Comparison of ENCODE assay signal across 17 cellular contexts in genomic region chr7:115010436-115010810, GRCh38.
DNase-seq lines count a peak whose midpoint lies in the region; ATAC-seq and TF ChIP-seq lines count a peak whose summit lies in the region.
"Had no signal": no experiment of that assay in that cellular context is flagged by ENCODE, and none has a peak within 500 bp of the region (broad histone marks: within the 10 kb centered on the region; RNA-seq: fewer than 3 reads in every experiment).

No MANE protein-coding gene starts in this region.

- H3K36me3 ChIP-seq in thyroid gland, result no peaks in the 10 kb centered on the region

- H3K4me3 ChIP-seq in thyroid gland (replicated peaks in 1 of 3), result no peak overlapping the region
- H3K4me3 ChIP-seq: A549 had no signal

- H3K27ac ChIP-seq in thyroid gland, result peak overlapping the region; percentile 15 to 67 (median 45)
- H3K27ac ChIP-seq: A549 had no signal

- peaks cover 19 to 25% of the 10 kb centered on the region in 2 donors for H3K4me1 ChIP-seq in thyroid gland

- peaks cover 2 to 8% of the 10 kb centered on the region in 2 donors for H3K36me3 Mint-ChIP-seq in activated T-cell treated with anti-CD3 and anti-CD28 coated beads, Interleukin-2, amount 50 U/mL, for 72 hours (ENCODE audit: insufficient read depth in 2 of 2)
- peaks cover 75% of the 10 kb centered on the region for H3K36me3 Mint-ChIP-seq in activated T-cell treated with anti-CD3 and anti-CD28 coated beads, Interleukin-2, amount 50 U/mL, for 24 hours (ENCODE audit: low read depth)
- H3K36me3 Mint-ChIP-seq in T-helper 1 cell treated with Interleukin-12 subunit alpha and Interleukin-12 subunit beta and Interleukin-4 antibody, amounts not matched to agents 30 μg/mL and 1 μg/mL, for 36 hours (ENCODE audit: low read depth), result peaks cover 40% of the 10 kb centered on the region
- H3K36me3 Mint-ChIP-seq in immature natural killer cell, result peaks cover 4 to 9% (median 5%) of the 10 kb centered on the region in 3 donors

- no peaks in the 10 kb centered on the region for H3K27me3 ChIP-seq in thyroid gland

- H3K4me1 Mint-ChIP-seq in activated T-cell treated with anti-CD3 and anti-CD28 coated beads, Interleukin-2, amount 50 U/mL, for 72 hours (ENCODE audit: low read depth), result peaks cover 44% of the 10 kb centered on the region
- H3K4me1 Mint-ChIP-seq in activated T-cell treated with anti-CD3 and anti-CD28 coated beads, Interleukin-2, amount 50 U/mL, for 24 hours (ENCODE audit: low read depth), result peaks cover 69% of the 10 kb centered on the region
- H3K4me1 Mint-ChIP-seq in T-helper 1 cell treated with Interleukin-12 subunit alpha and Interleukin-12 subunit beta and Interleukin-4 antibody, amounts not matched to agents 30 μg/mL and 1 μg/mL, for 36 hours (ENCODE audit: low read depth), result peaks cover 70% of the 10 kb centered on the region
- peaks cover 66 to 97% of the 10 kb centered on the region in 2 donors for H3K4me1 Mint-ChIP-seq in immature natural killer cell

- no peak for DNase-seq in activated T-cell treated with anti-CD3 and anti-CD28 coated beads, Interleukin-2, amount 50 U/mL, for 72 hours
- DNase-seq in activated T-cell treated with anti-CD3 and anti-CD28 coated beads, Interleukin-2, amount 50 U/mL, for 24 hours, result no peak
- DNase-seq in immature natural killer cell, result no peak
- no peak for DNase-seq in thyroid gland
- DNase-seq in Right ventricle myocardium superior, result no peak
- DNase-seq: DMS79, KG1, NCI-H1092, NCI-H1694, NCI-H2107, NCI-H748 treated with DMSO at 0.1 percent for 48 hours had no signal

- H3K9me3 Mint-ChIP-seq in activated T-cell treated with anti-CD3 and anti-CD28 coated beads, Interleukin-2, amount 50 U/mL, for 72 hours, result peaks cover 0 to 2% of the 10 kb centered on the region in 2 donors
- H3K9me3 Mint-ChIP-seq in activated T-cell treated with anti-CD3 and anti-CD28 coated beads, Interleukin-2, amount 50 U/mL, for 24 hours, result no peaks in the 10 kb centered on the region
- H3K9me3 Mint-ChIP-seq in T-helper 1 cell treated with Interleukin-12 subunit alpha and Interleukin-12 subunit beta and Interleukin-4 antibody, amounts not matched to agents 30 μg/mL and 1 μg/mL, for 36 hours, result no peaks in the 10 kb centered on the region
- H3K9me3 Mint-ChIP-seq in immature natural killer cell, result no peaks in the 10 kb centered on the region
- H3K9me3 Mint-ChIP-seq: CD14-positive monocyte had no signal

- peak overlapping the region; percentile 68 for H3K27ac Mint-ChIP-seq in activated T-cell treated with anti-CD3 and anti-CD28 coated beads, Interleukin-2, amount 50 U/mL, for 72 hours
- no peak overlapping the region for H3K27ac Mint-ChIP-seq in activated T-cell treated with anti-CD3 and anti-CD28 coated beads, Interleukin-2, amount 50 U/mL, for 24 hours
- peak overlapping the region; percentile 72 for H3K27ac Mint-ChIP-seq in T-helper 1 cell treated with Interleukin-12 subunit alpha and Interleukin-12 subunit beta and Interleukin-4 antibody, amounts not matched to agents 30 μg/mL and 1 μg/mL, for 36 hours
- peak overlapping the region in 2 of 6 donors; percentile 13 to 64 for H3K27ac Mint-ChIP-seq in immature natural killer cell

- no peak overlapping the region for H3K4me3 Mint-ChIP-seq in activated T-cell treated with anti-CD3 and anti-CD28 coated beads, Interleukin-2, amount 50 U/mL, for 72 hours
- no peak overlapping the region for H3K4me3 Mint-ChIP-seq in activated T-cell treated with anti-CD3 and anti-CD28 coated beads, Interleukin-2, amount 50 U/mL, for 24 hours
- no peak overlapping the region for H3K4me3 Mint-ChIP-seq in T-helper 1 cell treated with Interleukin-12 subunit alpha and Interleukin-12 subunit beta and Interleukin-4 antibody, amounts not matched to agents 30 μg/mL and 1 μg/mL, for 36 hours
- H3K4me3 Mint-ChIP-seq in immature natural killer cell, result peak overlapping the region in 3 of 5 donors; percentile 15 to 52 (median 36)
- H3K4me3 Mint-ChIP-seq: CD14-positive monocyte had no signal

- no peaks in the 10 kb centered on the region for H3K27me3 Mint-ChIP-seq in activated T-cell treated with anti-CD3 and anti-CD28 coated beads, Interleukin-2, amount 50 U/mL, for 72 hours (ENCODE audit: low read depth)
- no peaks in the 10 kb centered on the region for H3K27me3 Mint-ChIP-seq in activated T-cell treated with anti-CD3 and anti-CD28 coated beads, Interleukin-2, amount 50 U/mL, for 24 hours
- H3K27me3 Mint-ChIP-seq in T-helper 1 cell treated with Interleukin-12 subunit alpha and Interleukin-12 subunit beta and Interleukin-4 antibody, amounts not matched to agents 30 μg/mL and 1 μg/mL, for 36 hours (ENCODE audit: low read depth), result no peaks in the 10 kb centered on the region
- H3K27me3 Mint-ChIP-seq in immature natural killer cell (ENCODE audit: low read depth in 3 of 3), result peaks cover 0 to 1% (median 1%) of the 10 kb centered on the region in 3 donors

- no peak for ATAC-seq in activated T-cell treated with anti-CD3 and anti-CD28 coated beads, Interleukin-2, amount 50 U/mL, for 72 hours (replicated peaks in 1 of 2)
- ATAC-seq in GM19463 (IDR thresholded peaks at IDR 0.05; ENCODE audit: unreplicated experiment), result no peak
- no peak for ATAC-seq in Right ventricle myocardium superior (ENCODE audit: poor library complexity)
- no peak for ATAC-seq in HG02885 (IDR thresholded peaks at IDR 0.05; ENCODE audit: poor library complexity, unreplicated experiment)
- ATAC-seq: A549, Panc1 had no signal

- TF ChIP-seq CTCF in thyroid gland (IDR thresholded peaks at IDR 0.05), result no peak

- intact Hi-C loops in thyroid gland (cut with DNase I), result no loop called here
- intact Hi-C loops in Right ventricle myocardium superior (cut with DNase I), result loop anchor here (10.0 kb wide), 1 partner anchor 74 kb away; no protein-coding TSS in a partner anchor

- TF ChIP-seq POLR2A in thyroid gland (IDR thresholded peaks at IDR 0.05), result no peak

- WGBS in thyroid gland, 2 donors, result 78 to 82% methylated on average over 1 of the region's 1 CpG

- no peaks in the 10 kb centered on the region for H3K9me3 ChIP-seq in thyroid gland
- H3K9me3 ChIP-seq: A549 had no signal

Comparison
In these comparisons a context has a peak if more than half of its experiments do, and no peak if none do; other contexts are left out.
1. H3K4me3 Mint-ChIP-seq: peak in immature natural killer cell (3 of 5); none in activated T-cell treated with anti-CD3 and anti-CD28 coated beads, Interleukin-2, amount 50 U/mL, for 72 hours (0 of 2), activated T-cell treated with anti-CD3 and anti-CD28 coated beads, Interleukin-2, amount 50 U/mL, for 24 hours (single experiment) and T-helper 1 cell treated with Interleukin-12 subunit alpha and Interleukin-12 subunit beta and Interleukin-4 antibody, amounts not matched to agents 30 μg/mL and 1 μg/mL, for 36 hours (single experiment).